In genomic region chr19:41111296-41111695, GRCh38 we compare ENCODE assay signal across 1 cellular context.
TF ChIP-seq lines count a peak whose summit lies in the region.

No MANE protein-coding gene starts in this region.

TF ChIP-seq in A549, 52 proteins besides CTCF, POLR2A, EP300 and RAD21:
- TF ChIP-seq SMC3 (IDR thresholded peaks at IDR 0.05) (no peak), FOSB (CRISPR knock-in tag; IDR thresholded peaks at IDR 0.05) (no peak), TP53 (CRISPR knock-in tag; IDR thresholded peaks at IDR 0.05) (no peak), BHLHE40 (IDR thresholded peaks at IDR 0.05; ENCODE audit: low read depth, low read length) (no peak), RNF2 (IDR thresholded peaks at IDR 0.05; ENCODE audit: borderline replicate concordance, low read depth) (no peak), HMGXB4 (CRISPR knock-in tag; IDR thresholded peaks at IDR 0.05; ENCODE audit: borderline replicate concordance) (no peak), CEBPB (IDR thresholded peaks at IDR 0.05) (no peak), CHD2 (IDR thresholded peaks at IDR 0.05; ENCODE audit: low read length, partially characterized antibody) (no peak), CHD4 (IDR thresholded peaks at IDR 0.05; ENCODE audit: borderline replicate concordance) (no peak), RARB (CRISPR knock-in tag; IDR thresholded peaks at IDR 0.05) (no peak), HEYL (CRISPR knock-in tag; IDR thresholded peaks at IDR 0.05) (no peak), MYC (IDR thresholded peaks at IDR 0.05; ENCODE audit: borderline replicate concordance, low read length) (no peak), EHMT2 (IDR thresholded peaks at IDR 0.05; ENCODE audit: low read depth) (no peak), GATA3 (IDR thresholded peaks at IDR 0.05; ENCODE audit: borderline replicate concordance) (no peak), POLR2AphosphoS2 (conservative IDR thresholded peaks at IDR 0.05; ENCODE audit: low read length) (no peak), ZSCAN20 (CRISPR knock-in tag; IDR thresholded peaks at IDR 0.05) (no peak), MAX (IDR thresholded peaks at IDR 0.05) (no peak), FOXS1 (CRISPR knock-in tag; IDR thresholded peaks at IDR 0.05) (no peak), SREBF2 (IDR thresholded peaks at IDR 0.05) (no peak), ZC3H11A (IDR thresholded peaks at IDR 0.05) (no peak)
